In genomic region chr19:55147408-55148251, GRCh38 we compare ENCODE assay signal across 1 cellular context.
TF ChIP-seq lines count a peak whose summit lies in the region.

No MANE protein-coding gene starts in this region.

TF ChIP-seq in GM23338, 12 proteins besides CTCF, POLR2A, EP300 and RAD21:
- no peak for TF ChIP-seq CREB1 (CRISPR knock-in tag; IDR thresholded peaks at IDR 0.05; ENCODE audit: low read depth)
TF ChIP-seq in GM23338: peak in this region for 0.
